Comparison of ENCODE assay signal across 14 cellular contexts in the genomic region with DNA sequence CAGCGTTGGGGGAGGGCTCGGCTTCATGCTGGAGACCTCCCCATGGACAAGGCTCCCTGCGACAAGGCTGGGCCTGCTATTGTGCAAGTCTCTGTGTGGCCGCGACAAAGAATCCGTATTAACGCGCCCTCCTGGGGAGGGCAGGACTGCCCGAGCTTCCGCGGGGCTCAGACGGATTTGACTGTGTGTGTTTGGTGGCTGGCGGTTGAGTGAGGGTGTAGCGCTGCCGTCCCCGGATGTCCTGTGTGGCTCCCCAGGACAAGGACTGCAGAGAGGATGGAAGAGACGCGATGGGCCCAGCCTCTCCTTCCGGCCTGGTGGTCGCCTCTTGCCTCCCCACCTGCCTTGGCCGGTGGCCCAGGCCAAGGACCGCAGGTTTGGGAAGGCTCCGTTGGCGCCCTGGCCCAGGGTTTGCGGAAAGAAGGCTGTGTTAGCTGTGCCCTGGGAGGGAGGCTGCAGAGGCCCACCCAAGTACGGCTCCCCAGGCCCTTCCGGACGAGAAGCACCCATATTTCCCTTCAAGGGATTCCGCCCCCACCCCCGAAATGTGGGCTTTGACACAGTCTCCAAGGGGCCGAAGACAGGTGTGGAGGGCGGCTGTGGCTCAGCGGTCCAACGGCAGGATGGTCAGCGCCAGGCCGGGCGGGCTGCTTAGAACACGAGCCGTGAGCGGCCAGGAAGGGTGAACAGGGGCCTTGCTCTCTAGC. TPM values are rescaled to one million over a fixed set of nuclear protein-coding genes. Genes with fewer than 3 reads are reported as not detected.
DNase-seq lines count a peak whose midpoint lies in the region; ATAC-seq and TF ChIP-seq lines count a peak whose summit lies in the region.
"Had no signal": no experiment of that assay in that cellular context is flagged by ENCODE, and none has a peak within 500 bp of the region (broad histone marks: within the 10 kb centered on the region; RNA-seq: fewer than 3 reads in every experiment).

No MANE protein-coding gene starts in this region.

- H2BK120ac ChIP-seq in neuronal stem cell (ENCODE audit: low read depth, low read length): no peak overlapping the region

- peaks cover 0 to 2% of the 10 kb centered on the region in 2 donors for H3K9me3 ChIP-seq in neuronal stem cell (replicated peaks in 1 of 2; ENCODE audit: control insufficient read depth in 2 of 2, insufficient read depth in 1 of 2, low read depth in 1 of 2, low read length in 2 of 2)
- no peaks in the 10 kb centered on the region for H3K9me3 ChIP-seq in prostate gland
- H3K9me3 ChIP-seq: neutrophil, vagina had no signal

- H2AK5ac ChIP-seq in neuronal stem cell (ENCODE audit: low read depth, low read length): peak overlapping the region; percentile 95

- H3K14ac ChIP-seq in neuronal stem cell (ENCODE audit: low read length): no peak overlapping the region

- H3K27me3 ChIP-seq in neuronal stem cell (ENCODE audit: control insufficient read depth in 3 of 3, insufficient read depth in 3 of 3, low read depth in 1 of 3, low read length in 3 of 3): peaks cover 76 to 97% (median 88%) of the 10 kb centered on the region in 3 experiments
- H3K27me3 ChIP-seq in prostate gland (replicated peaks; ENCODE audit: insufficient read depth): peaks cover 78% of the 10 kb centered on the region

- no peak for ATAC-seq in activated CD8-positive, alpha-beta memory T cell treated with anti-CD3 and anti-CD28 coated beads, Interleukin-2, amount 10 ng/mL, durations not matched to agents 7 days and 5 days
- no peak for ATAC-seq in central memory CD8-positive, alpha-beta T cell (replicated peaks; ENCODE audit: extremely low read depth, poor library complexity, severe bottlenecking)

- H3K4me3 ChIP-seq in neuronal stem cell (ENCODE audit: low read length in 2 of 2) (no peak overlapping the region), prostate gland (no peak overlapping the region)
- H3K4me3 ChIP-seq: vagina had no signal

- H3K9ac ChIP-seq in neuronal stem cell (ENCODE audit: low read depth, low read length, poor library complexity): peak overlapping the region; percentile 6

- no peak overlapping the region for H4K8ac ChIP-seq in neuronal stem cell (ENCODE audit: low read depth, low read length)

- H3K4me3 Mint-ChIP-seq in activated CD8-positive, alpha-beta memory T cell treated with anti-CD3 and anti-CD28 coated beads, Interleukin-2, amount 10 ng/mL, durations not matched to agents 7 days and 5 days: peak overlapping the region; percentile 41
- H3K4me3 Mint-ChIP-seq in central memory CD8-positive, alpha-beta T cell: peak overlapping the region; percentile 12

- DNase-seq in activated CD8-positive, alpha-beta memory T cell treated with anti-CD3 and anti-CD28 coated beads, Interleukin-2, amount 10 ng/mL, durations not matched to agents 7 days and 5 days: peak; percentile 50
- no peak for DNase-seq in activated CD8-positive, alpha-beta memory T cell treated with anti-CD3 and anti-CD28 coated beads, Interleukin-2, amount 50 U/mL, for 48 hours
- peak; percentile 47 for DNase-seq in RPMI8226
- no peak for DNase-seq in central memory CD8-positive, alpha-beta T cell (ENCODE audit: low spot score in 2 of 2)
- no peak for DNase-seq in neuronal stem cell (ENCODE audit: low spot score)
- DNase-seq in prostate gland (ENCODE audit: low spot score): no peak
- DNase-seq in NCI-H1436 (lab: John Stamatoyannopoulos, UW): no peak
- no peak for DNase-seq in NCI-H2227 treated with DMSO at 0.1 percent for 48 hours (lab: John Stamatoyannopoulos, UW)
- DNase-seq: activated effector memory CD4-positive, alpha-beta T cell treated with Interleukin-2 at 50 U/mL for 16 hours; dermis blood vessel endothelial cell; DMS79 treated with DMSO at 0.1 percent for 48 hours; kidney glomerular epithelial cell had no signal

- H3K27me3 Mint-ChIP-seq in activated CD8-positive, alpha-beta memory T cell treated with anti-CD3 and anti-CD28 coated beads, Interleukin-2, amount 10 ng/mL, durations not matched to agents 7 days and 5 days: peaks cover 63% of the 10 kb centered on the region
- H3K27me3 Mint-ChIP-seq in central memory CD8-positive, alpha-beta T cell: peaks cover 79% of the 10 kb centered on the region

- H3K27ac ChIP-seq in neuronal stem cell (replicated peaks; ENCODE audit: low read length) (no peak overlapping the region), prostate gland (no peak overlapping the region)
- H3K27ac ChIP-seq: neutrophil, vagina had no signal

- H2BK12ac ChIP-seq in neuronal stem cell (ENCODE audit: low read length): no peak overlapping the region

- H3K18ac ChIP-seq in neuronal stem cell (ENCODE audit: low read length): peak overlapping the region; percentile 91

- H3K23ac ChIP-seq in neuronal stem cell (ENCODE audit: low read depth, low read length, poor library complexity): peak overlapping the region; percentile 76

- H2BK5ac ChIP-seq in neuronal stem cell (ENCODE audit: low read length): no peak overlapping the region

- CTCF ChIA-PET in activated CD8-positive, alpha-beta memory T cell treated with anti-CD3 and anti-CD28 coated beads, Interleukin-2, amount 10 ng/mL, durations not matched to agents 7 days and 5 days (lab: Charles Lee): no interaction called here

- H2AFZ ChIP-seq in neuronal stem cell (ENCODE audit: low read length): no peak overlapping the region

- intact Hi-C loops in prostate gland (cut with DNase I): no loop called here

- no peak for TF ChIP-seq CTCF in prostate gland (IDR thresholded peaks at IDR 0.05)

- TF ChIP-seq POLR2A in prostate gland (IDR thresholded peaks at IDR 0.05): no peak

- H2BK15ac ChIP-seq in neuronal stem cell (ENCODE audit: low read length): no peak overlapping the region

- H4K91ac ChIP-seq in neuronal stem cell (ENCODE audit: low read depth, low read length, poor library complexity): no peak overlapping the region

- H3K4ac ChIP-seq in neuronal stem cell (ENCODE audit: low read length): no peak overlapping the region

- H3K9me3 Mint-ChIP-seq in activated CD8-positive, alpha-beta memory T cell treated with anti-CD3 and anti-CD28 coated beads, Interleukin-2, amount 10 ng/mL, durations not matched to agents 7 days and 5 days (ENCODE audit: low read depth): no peaks in the 10 kb centered on the region
- no peaks in the 10 kb centered on the region for H3K9me3 Mint-ChIP-seq in central memory CD8-positive, alpha-beta T cell

- no peaks in the 10 kb centered on the region for H3K36me3 ChIP-seq in neuronal stem cell (replicated peaks in 1 of 2; ENCODE audit: control insufficient read depth in 2 of 2, insufficient read depth in 2 of 2, low read length in 2 of 2)
- H3K36me3 ChIP-seq in prostate gland: no peaks in the 10 kb centered on the region
- H3K36me3 ChIP-seq: neutrophil, vagina had no signal

- peaks cover 10% of the 10 kb centered on the region for H3K4me1 Mint-ChIP-seq in activated CD8-positive, alpha-beta memory T cell treated with anti-CD3 and anti-CD28 coated beads, Interleukin-2, amount 10 ng/mL, durations not matched to agents 7 days and 5 days
- H3K4me1 Mint-ChIP-seq in central memory CD8-positive, alpha-beta T cell: peaks cover 10% of the 10 kb centered on the region

- no peak overlapping the region for H3K4me2 ChIP-seq in neuronal stem cell (ENCODE audit: insufficient read depth, low read length, poor library complexity, severe bottlenecking)

- H3K27ac Mint-ChIP-seq in activated CD8-positive, alpha-beta memory T cell treated with anti-CD3 and anti-CD28 coated beads, Interleukin-2, amount 10 ng/mL, durations not matched to agents 7 days and 5 days: peak overlapping the region; percentile 66
- peak overlapping the region; percentile 75 for H3K27ac Mint-ChIP-seq in central memory CD8-positive, alpha-beta T cell (ENCODE audit: low read depth)

- H3K36me3 Mint-ChIP-seq in activated CD8-positive, alpha-beta memory T cell treated with anti-CD3 and anti-CD28 coated beads, Interleukin-2, amount 10 ng/mL, durations not matched to agents 7 days and 5 days: peaks cover 5% of the 10 kb centered on the region
- peaks cover 31% of the 10 kb centered on the region for H3K36me3 Mint-ChIP-seq in central memory CD8-positive, alpha-beta T cell (ENCODE audit: insufficient read depth)

- peaks cover 4% of the 10 kb centered on the region for H3K79me1 ChIP-seq in neuronal stem cell (ENCODE audit: low read depth, low read length)

- H3K4me1 ChIP-seq in neuronal stem cell (ENCODE audit: control insufficient read depth in 2 of 2, insufficient read depth in 1 of 2, low read depth in 1 of 2, low read length in 2 of 2): peaks cover 3 to 6% of the 10 kb centered on the region in 2 donors
- H3K4me1 ChIP-seq in prostate gland (replicated peaks): no peaks in the 10 kb centered on the region
- H3K4me1 ChIP-seq: vagina had no signal

- no CpG with 5 or more reads among the region's 40 CpGs for WGBS in neuronal stem cell (ENCODE audit: extremely low coverage in 2 of 2, insufficient read length in 2 of 2, insufficient replicate concordance in 1 of 2), 2 donors
- 7% methylated on average over 40 of the region's 40 CpGs for WGBS in prostate gland

RNA-seq across cellular contexts. Expression of a gene that starts 2.3 kb away (rescaled TPM):
- not detected for total RNA-seq in activated CD8-positive, alpha-beta memory T cell treated with anti-CD3 and anti-CD28 coated beads, Interleukin-2, amount 10 ng/mL, durations not matched to agents 7 days and 5 days
- polyA plus RNA-seq in neuronal stem cell (2013, experiment 1 of 2): 0.01 TPM
- 0.01 TPM for polyA plus RNA-seq in neuronal stem cell (2013, experiment 2 of 2)
- not detected for total RNA-seq in prostate gland
- total RNA-seq: dermis blood vessel endothelial cell, vagina had no signal

Comparison
In these comparisons a context has a peak if more than half of its experiments do, and no peak if none do; other contexts are left out.
1. DNase-seq: peak in activated CD8-positive, alpha-beta memory T cell treated with anti-CD3 and anti-CD28 coated beads, Interleukin-2, amount 10 ng/mL, durations not matched to agents 7 days and 5 days (single experiment) and RPMI8226 (single experiment); none in activated CD8-positive, alpha-beta memory T cell treated with anti-CD3 and anti-CD28 coated beads, Interleukin-2, amount 50 U/mL, for 48 hours (single experiment), central memory CD8-positive, alpha-beta T cell (0 of 2), neuronal stem cell (single experiment), prostate gland (single experiment), NCI-H1436 (single experiment) and NCI-H2227 treated with DMSO at 0.1 percent for 48 hours (single experiment).